10 cellular contexts compared by ENCODE assay signal in the genomic region with DNA sequence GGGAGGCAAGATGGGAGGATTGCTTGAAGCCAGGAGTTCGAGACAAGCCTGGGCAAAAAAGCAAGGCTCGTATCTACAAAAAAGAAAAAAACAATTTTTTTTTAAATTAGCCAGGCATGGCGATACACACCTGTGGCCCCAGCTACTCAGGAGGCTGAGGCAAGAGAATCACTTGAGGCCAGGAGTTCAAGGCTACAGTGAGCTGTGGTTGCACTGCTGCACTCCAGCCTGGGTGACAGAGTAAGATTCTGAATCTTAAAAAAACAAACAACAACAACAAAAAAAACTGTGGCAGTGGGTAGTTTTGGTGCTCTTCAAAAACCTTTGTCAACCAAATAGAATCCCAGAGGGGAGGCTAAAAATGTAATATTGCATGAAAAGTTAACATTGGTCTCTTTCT. TPM values are rescaled to one million over a fixed set of nuclear protein-coding genes. Genes with fewer than 3 reads are reported as not detected.
DNase-seq lines count a peak whose midpoint lies in the region; ATAC-seq and TF ChIP-seq lines count a peak whose summit lies in the region.
"Had no signal": no experiment of that assay in that cellular context is flagged by ENCODE, and none has a peak within 500 bp of the region (broad histone marks: within the 10 kb centered on the region; RNA-seq: fewer than 3 reads in every experiment).

No MANE protein-coding gene starts in this region.

- POLR2A ChIA-PET in WTC11 (lab: Charles Lee) = no interaction called here

- H3K9me3 Mint-ChIP-seq in activated naive CD8-positive, alpha-beta T cell treated with anti-CD3 and anti-CD28 coated beads for 36 hours = no peaks in the 10 kb centered on the region
- H3K9me3 Mint-ChIP-seq in stimulated activated naive B cell treated with anti-CD40 and anti-IgM and Interleukin-4, amounts not matched to agents 10 μg/mL and 1 μg/mL and 100 μg/mL, for 72 hours = no peaks in the 10 kb centered on the region
- no peaks in the 10 kb centered on the region for H3K9me3 Mint-ChIP-seq in WTC11

- DNase-seq in activated CD4-positive, alpha-beta T cell treated with anti-CD3 and anti-CD28 coated beads for 48 hours = peak; percentile 29
- no peak for DNase-seq in activated CD4-positive, alpha-beta T cell treated with anti-CD3 and anti-CD28 coated beads, Interleukin-2, amount 50 U/mL, for 1 hour
- DNase-seq in NAMALWA (ENCODE audit: low spot score) (peak; percentile 29), WTC11 (ENCODE audit: low spot score) (no peak), putamen (ENCODE audit: low spot score) (no peak)
- DNase-seq in activated naive CD8-positive, alpha-beta T cell treated with anti-CD3 and anti-CD28 coated beads for 36 hours = no peak
- no peak for DNase-seq in stimulated activated naive B cell treated with anti-CD40 and anti-IgM and Interleukin-4, amounts not matched to agents 10 μg/mL and 1 μg/mL and 100 μg/mL, for 72 hours
- DNase-seq: cortex of kidney, NCI-H1694 treated with DMSO at 0.1 percent for 48 hours had no signal

- ATAC-seq in stimulated activated naive B cell treated with anti-CD40 and anti-IgM and Interleukin-4, amounts not matched to agents 10 μg/mL and 1 μg/mL and 100 μg/mL, for 72 hours (replicated peaks) = no peak
- ATAC-seq in WTC11 (no peak), GM21576 (IDR thresholded peaks at IDR 0.05; ENCODE audit: unreplicated experiment) (no peak)

- no peak for TF ChIP-seq CTCF in WTC11 (IDR thresholded peaks at IDR 0.05)

- peaks cover 71% of the 10 kb centered on the region for H3K4me1 Mint-ChIP-seq in activated naive CD8-positive, alpha-beta T cell treated with anti-CD3 and anti-CD28 coated beads for 36 hours
- H3K4me1 Mint-ChIP-seq in stimulated activated naive B cell treated with anti-CD40 and anti-IgM and Interleukin-4, amounts not matched to agents 10 μg/mL and 1 μg/mL and 100 μg/mL, for 72 hours = peaks cover 34 to 64% of the 10 kb centered on the region in 2 donors
- 0 out of 2 replicates have a peak, but pooled peaks cover 2% of the 10 kb centered on the region for H3K4me1 Mint-ChIP-seq in WTC11

- peaks cover 35% of the 10 kb centered on the region for H3K36me3 Mint-ChIP-seq in activated naive CD8-positive, alpha-beta T cell treated with anti-CD3 and anti-CD28 coated beads for 36 hours
- peaks cover 2 to 6% of the 10 kb centered on the region in 2 donors for H3K36me3 Mint-ChIP-seq in stimulated activated naive B cell treated with anti-CD40 and anti-IgM and Interleukin-4, amounts not matched to agents 10 μg/mL and 1 μg/mL and 100 μg/mL, for 72 hours
- no peaks in the 10 kb centered on the region for H3K36me3 Mint-ChIP-seq in WTC11

- no peaks in the 10 kb centered on the region for H3K27me3 Mint-ChIP-seq in activated naive CD8-positive, alpha-beta T cell treated with anti-CD3 and anti-CD28 coated beads for 36 hours
- H3K27me3 Mint-ChIP-seq in stimulated activated naive B cell treated with anti-CD40 and anti-IgM and Interleukin-4, amounts not matched to agents 10 μg/mL and 1 μg/mL and 100 μg/mL, for 72 hours = no peaks in the 10 kb centered on the region
- H3K27me3 Mint-ChIP-seq in WTC11 (ENCODE audit: low read depth) = no peaks in the 10 kb centered on the region

- peak overlapping the region; percentile 91 for H3K4me3 Mint-ChIP-seq in activated naive CD8-positive, alpha-beta T cell treated with anti-CD3 and anti-CD28 coated beads for 36 hours
- H3K4me3 Mint-ChIP-seq in stimulated activated naive B cell treated with anti-CD40 and anti-IgM and Interleukin-4, amounts not matched to agents 10 μg/mL and 1 μg/mL and 100 μg/mL, for 72 hours = peak overlapping the region; percentile 80 to 83
- H3K4me3 Mint-ChIP-seq in WTC11 = no peak overlapping the region

- peak overlapping the region; percentile 99 for H3K27ac Mint-ChIP-seq in activated naive CD8-positive, alpha-beta T cell treated with anti-CD3 and anti-CD28 coated beads for 36 hours
- peak overlapping the region; percentile 75 for H3K27ac Mint-ChIP-seq in stimulated activated naive B cell treated with anti-CD40 and anti-IgM and Interleukin-4, amounts not matched to agents 10 μg/mL and 1 μg/mL and 100 μg/mL, for 72 hours
- H3K27ac Mint-ChIP-seq in WTC11 = no peak overlapping the region

- CTCF ChIA-PET in WTC11 (lab: Charles Lee) = no interaction called here

TF ChIP-seq in WTC11, 78 proteins besides CTCF, POLR2A, EP300 and RAD21 (continues in another document):
- TF ChIP-seq, protein P1, sequence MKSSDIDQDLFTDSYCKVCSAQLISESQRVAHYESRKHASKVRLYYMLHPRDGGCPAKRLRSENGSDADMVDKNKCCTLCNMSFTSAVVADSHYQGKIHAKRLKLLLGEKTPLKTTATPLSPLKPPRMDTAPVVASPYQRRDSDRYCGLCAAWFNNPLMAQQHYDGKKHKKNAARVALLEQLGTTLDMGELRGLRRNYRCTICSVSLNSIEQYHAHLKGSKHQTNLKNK (CRISPR knock-in tag; IDR thresholded peaks at IDR 0.05) = no peak
- TF ChIP-seq EMX1 (CRISPR knock-in tag; IDR thresholded peaks at IDR 0.05) (no peak), IRF2 (CRISPR knock-in tag; IDR thresholded peaks at IDR 0.05; ENCODE audit: borderline replicate concordance, low read depth) (no peak), TEAD1 (CRISPR knock-in tag; IDR thresholded peaks at IDR 0.05) (no peak), RELA (CRISPR knock-in tag; IDR thresholded peaks at IDR 0.05; ENCODE audit: borderline replicate concordance) (no peak), NFE2L1 (CRISPR knock-in tag; IDR thresholded peaks at IDR 0.05) (no peak), PRRX2 (CRISPR knock-in tag; IDR thresholded peaks at IDR 0.05) (no peak), ZNF138 (CRISPR knock-in tag; conservative IDR thresholded peaks at IDR 0.05) (no peak), JAZF1 (CRISPR knock-in tag; IDR thresholded peaks at IDR 0.05) (no peak), ZNF219 (CRISPR knock-in tag; IDR thresholded peaks at IDR 0.05; ENCODE audit: borderline replicate concordance) (no peak)
- TF ChIP-seq, protein P2, sequence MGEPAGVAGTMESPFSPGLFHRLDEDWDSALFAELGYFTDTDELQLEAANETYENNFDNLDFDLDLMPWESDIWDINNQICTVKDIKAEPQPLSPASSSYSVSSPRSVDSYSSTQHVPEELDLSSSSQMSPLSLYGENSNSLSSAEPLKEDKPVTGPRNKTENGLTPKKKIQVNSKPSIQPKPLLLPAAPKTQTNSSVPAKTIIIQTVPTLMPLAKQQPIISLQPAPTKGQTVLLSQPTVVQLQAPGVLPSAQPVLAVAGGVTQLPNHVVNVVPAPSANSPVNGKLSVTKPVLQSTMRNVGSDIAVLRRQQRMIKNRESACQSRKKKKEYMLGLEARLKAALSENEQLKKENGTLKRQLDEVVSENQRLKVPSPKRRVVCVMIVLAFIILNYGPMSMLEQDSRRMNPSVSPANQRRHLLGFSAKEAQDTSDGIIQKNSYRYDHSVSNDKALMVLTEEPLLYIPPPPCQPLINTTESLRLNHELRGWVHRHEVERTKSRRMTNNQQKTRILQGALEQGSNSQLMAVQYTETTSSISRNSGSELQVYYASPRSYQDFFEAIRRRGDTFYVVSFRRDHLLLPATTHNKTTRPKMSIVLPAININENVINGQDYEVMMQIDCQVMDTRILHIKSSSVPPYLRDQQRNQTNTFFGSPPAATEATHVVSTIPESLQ (CRISPR knock-in tag; IDR thresholded peaks at IDR 0.05) = no peak
- TF ChIP-seq, protein P3, sequence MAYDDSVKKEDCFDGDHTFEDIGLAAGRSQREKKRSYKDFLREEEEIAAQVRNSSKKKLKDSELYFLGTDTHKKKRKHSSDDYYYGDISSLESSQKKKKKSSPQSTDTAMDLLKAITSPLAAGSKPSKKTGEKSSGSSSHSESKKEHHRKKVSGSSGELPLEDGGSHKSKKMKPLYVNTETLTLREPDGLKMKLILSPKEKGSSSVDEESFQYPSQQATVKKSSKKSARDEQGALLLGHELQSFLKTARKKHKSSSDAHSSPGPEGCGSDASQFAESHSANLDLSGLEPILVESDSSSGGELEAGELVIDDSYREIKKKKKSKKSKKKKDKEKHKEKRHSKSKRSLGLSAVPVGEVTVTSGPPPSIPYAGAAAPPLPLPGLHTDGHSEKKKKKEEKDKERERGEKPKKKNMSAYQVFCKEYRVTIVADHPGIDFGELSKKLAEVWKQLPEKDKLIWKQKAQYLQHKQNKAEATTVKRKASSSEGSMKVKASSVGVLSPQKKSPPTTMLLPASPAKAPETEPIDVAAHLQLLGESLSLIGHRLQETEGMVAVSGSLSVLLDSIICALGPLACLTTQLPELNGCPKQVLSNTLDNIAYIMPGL (CRISPR knock-in tag; IDR thresholded peaks at IDR 0.05) = no peak
- TF ChIP-seq, protein P4, sequence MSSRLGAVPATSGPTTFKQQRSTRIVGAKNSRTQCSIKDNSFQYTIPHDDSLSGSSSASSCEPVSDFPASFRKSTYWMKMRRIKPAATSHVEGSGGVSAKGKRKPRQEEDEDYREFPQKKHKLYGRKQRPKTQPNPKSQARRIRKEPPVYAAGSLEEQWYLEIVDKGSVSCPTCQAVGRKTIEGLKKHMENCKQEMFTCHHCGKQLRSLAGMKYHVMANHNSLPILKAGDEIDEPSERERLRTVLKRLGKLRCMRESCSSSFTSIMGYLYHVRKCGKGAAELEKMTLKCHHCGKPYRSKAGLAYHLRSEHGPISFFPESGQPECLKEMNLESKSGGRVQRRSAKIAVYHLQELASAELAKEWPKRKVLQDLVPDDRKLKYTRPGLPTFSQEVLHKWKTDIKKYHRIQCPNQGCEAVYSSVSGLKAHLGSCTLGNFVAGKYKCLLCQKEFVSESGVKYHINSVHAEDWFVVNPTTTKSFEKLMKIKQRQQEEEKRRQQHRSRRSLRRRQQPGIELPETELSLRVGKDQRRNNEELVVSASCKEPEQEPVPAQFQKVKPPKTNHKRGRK (CRISPR knock-in tag; IDR thresholded peaks at IDR 0.05; ENCODE audit: borderline replicate concordance) = no peak

RNA-seq across cellular contexts. Expression of a gene that starts 0.7 kb away (rescaled TPM):
- 10 to 100 TPM; 67.9 to 68.4 TPM for total RNA-seq in activated naive CD8-positive, alpha-beta T cell treated with anti-CD3 and anti-CD28 coated beads for 36 hours
- 0.11 to 0.18 TPM in 2 of 3 replicates, not detected in the other for total RNA-seq in WTC11 (2021)

RNA-seq across cellular contexts. Expression of a gene that starts 16.6 kb away (rescaled TPM):
- 1 to 10 TPM in 1 of 2 experiments, under 1 TPM in 1; 0.88 to 2.2 TPM for total RNA-seq in activated naive CD8-positive, alpha-beta T cell treated with anti-CD3 and anti-CD28 coated beads for 36 hours
- 0.17 to 0.30 TPM (median 0.18 TPM) in 3 replicates for total RNA-seq in WTC11 (2021)

RNA-seq across cellular contexts. Expression of a gene that starts 33.8 kb away (rescaled TPM):
- 10 to 100 TPM; 36.8 to 37.7 TPM for total RNA-seq in activated naive CD8-positive, alpha-beta T cell treated with anti-CD3 and anti-CD28 coated beads for 36 hours
- total RNA-seq in WTC11 (2021) = 10.6 to 14.2 TPM (median 13.6 TPM) in 3 replicates

RNA-seq across cellular contexts. Expression of a gene that starts 34.3 kb away (rescaled TPM):
- 10 to 100 TPM; 25.2 to 26.5 TPM for total RNA-seq in activated naive CD8-positive, alpha-beta T cell treated with anti-CD3 and anti-CD28 coated beads for 36 hours
- 9.4 to 11.1 TPM (median 9.5 TPM) in 3 replicates for total RNA-seq in WTC11 (2021)

RNA-seq across cellular contexts. Expression of a gene that starts 58.3 kb away (rescaled TPM):
- total RNA-seq in activated naive CD8-positive, alpha-beta T cell treated with anti-CD3 and anti-CD28 coated beads for 36 hours = 10 to 100 TPM; 41.1 to 45.7 TPM
- 52.2 to 56.9 TPM (median 53.9 TPM) in 3 replicates for total RNA-seq in WTC11 (2021)

Comparison
In these comparisons a context has a peak if more than half of its experiments do, and no peak if none do; other contexts are left out.
1. DNase-seq: peak in activated CD4-positive, alpha-beta T cell treated with anti-CD3 and anti-CD28 coated beads for 48 hours (single experiment) and NAMALWA (single experiment); none in activated CD4-positive, alpha-beta T cell treated with anti-CD3 and anti-CD28 coated beads, Interleukin-2, amount 50 U/mL, for 1 hour (single experiment), activated naive CD8-positive, alpha-beta T cell treated with anti-CD3 and anti-CD28 coated beads for 36 hours (single experiment), stimulated activated naive B cell treated with anti-CD40 and anti-IgM and Interleukin-4, amounts not matched to agents 10 μg/mL and 1 μg/mL and 100 μg/mL, for 72 hours (single experiment), WTC11 (single experiment) and putamen (single experiment).
2. RNA of a gene that starts 0.7 kb away (total RNA-seq): 67.9 to 68.4 TPM in activated naive CD8-positive, alpha-beta T cell treated with anti-CD3 and anti-CD28 coated beads for 36 hours; 0.11 to 0.18 TPM in WTC11; every median in the first group is over 10 times any median in the second.